In genomic region chrX:154547245-154548027, GRCh38 we compare ENCODE assay signal across 1 cellular context.
A peak's percentile ranks its signal among the peaks of the same experiment; 100 is the strongest.
TF ChIP-seq lines count a peak whose summit lies in the region.

Gene IKBKG (plus strand): TSS chrX:154547620. CDS start chrX:154552003, 4,383 bp downstream.

TF ChIP-seq in HepG2, 621 proteins besides CTCF, POLR2A, EP300 and RAD21 (continued from another document and continues in another):
- TF ChIP-seq, protein P1, sequence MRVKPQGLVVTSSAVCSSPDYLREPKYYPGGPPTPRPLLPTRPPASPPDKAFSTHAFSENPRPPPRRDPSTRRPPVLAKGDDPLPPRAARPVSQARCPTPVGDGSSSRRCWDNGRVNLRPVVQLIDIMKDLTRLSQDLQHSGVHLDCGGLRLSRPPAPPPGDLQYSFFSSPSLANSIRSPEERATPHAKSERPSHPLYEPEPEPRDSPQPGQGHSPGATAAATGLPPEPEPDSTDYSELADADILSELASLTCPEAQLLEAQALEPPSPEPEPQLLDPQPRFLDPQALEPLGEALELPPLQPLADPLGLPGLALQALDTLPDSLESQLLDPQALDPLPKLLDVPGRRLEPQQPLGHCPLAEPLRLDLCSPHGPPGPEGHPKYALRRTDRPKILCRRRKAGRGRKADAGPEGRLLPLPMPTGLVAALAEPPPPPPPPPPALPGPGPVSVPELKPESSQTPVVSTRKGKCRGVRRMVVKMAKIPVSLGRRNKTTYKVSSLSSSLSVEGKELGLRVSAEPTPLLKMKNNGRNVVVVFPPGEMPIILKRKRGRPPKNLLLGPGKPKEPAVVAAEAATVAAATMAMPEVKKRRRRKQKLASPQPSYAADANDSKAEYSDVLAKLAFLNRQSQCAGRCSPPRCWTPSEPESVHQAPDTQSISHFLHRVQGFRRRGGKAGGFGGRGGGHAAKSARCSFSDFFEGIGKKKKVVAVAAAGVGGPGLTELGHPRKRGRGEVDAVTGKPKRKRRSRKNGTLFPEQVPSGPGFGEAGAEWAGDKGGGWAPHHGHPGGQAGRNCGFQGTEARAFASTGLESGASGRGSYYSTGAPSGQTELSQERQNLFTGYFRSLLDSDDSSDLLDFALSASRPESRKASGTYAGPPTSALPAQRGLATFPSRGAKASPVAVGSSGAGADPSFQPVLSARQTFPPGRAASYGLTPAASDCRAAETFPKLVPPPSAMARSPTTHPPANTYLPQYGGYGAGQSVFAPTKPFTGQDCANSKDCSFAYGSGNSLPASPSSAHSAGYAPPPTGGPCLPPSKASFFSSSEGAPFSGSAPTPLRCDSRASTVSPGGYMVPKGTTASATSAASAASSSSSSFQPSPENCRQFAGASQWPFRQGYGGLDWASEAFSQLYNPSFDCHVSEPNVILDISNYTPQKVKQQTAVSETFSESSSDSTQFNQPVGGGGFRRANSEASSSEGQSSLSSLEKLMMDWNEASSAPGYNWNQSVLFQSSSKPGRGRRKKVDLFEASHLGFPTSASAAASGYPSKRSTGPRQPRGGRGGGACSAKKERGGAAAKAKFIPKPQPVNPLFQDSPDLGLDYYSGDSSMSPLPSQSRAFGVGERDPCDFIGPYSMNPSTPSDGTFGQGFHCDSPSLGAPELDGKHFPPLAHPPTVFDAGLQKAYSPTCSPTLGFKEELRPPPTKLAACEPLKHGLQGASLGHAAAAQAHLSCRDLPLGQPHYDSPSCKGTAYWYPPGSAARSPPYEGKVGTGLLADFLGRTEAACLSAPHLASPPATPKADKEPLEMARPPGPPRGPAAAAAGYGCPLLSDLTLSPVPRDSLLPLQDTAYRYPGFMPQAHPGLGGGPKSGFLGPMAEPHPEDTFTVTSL (CRISPR knock-in tag; IDR thresholded peaks at IDR 0.05; ENCODE audit: borderline replicate concordance): no peak
- TF ChIP-seq POGZ (CRISPR knock-in tag; IDR thresholded peaks at IDR 0.05): no peak
- no peak for TF ChIP-seq ZNF629 (CRISPR knock-in tag; conservative IDR thresholded peaks at IDR 0.05)
- no peak for TF ChIP-seq BORCS8-MEF2B (CRISPR knock-in tag; IDR thresholded peaks at IDR 0.05)
- no peak for TF ChIP-seq SMAD3 (CRISPR knock-in tag; IDR thresholded peaks at IDR 0.05)
- TF ChIP-seq SRSF9 (IDR thresholded peaks at IDR 0.05; ENCODE audit: borderline replicate concordance, insufficient read depth, low read depth, low read length, poor library complexity, severe bottlenecking): no peak
- no peak for TF ChIP-seq KAT7 (CRISPR knock-in tag; IDR thresholded peaks at IDR 0.05; ENCODE audit: borderline replicate concordance)
- no peak for TF ChIP-seq ZNF672 (CRISPR knock-in tag; IDR thresholded peaks at IDR 0.05)
- TF ChIP-seq THAP9 (CRISPR knock-in tag; IDR thresholded peaks at IDR 0.05; ENCODE audit: borderline replicate concordance): no peak
- TF ChIP-seq, protein P2, sequence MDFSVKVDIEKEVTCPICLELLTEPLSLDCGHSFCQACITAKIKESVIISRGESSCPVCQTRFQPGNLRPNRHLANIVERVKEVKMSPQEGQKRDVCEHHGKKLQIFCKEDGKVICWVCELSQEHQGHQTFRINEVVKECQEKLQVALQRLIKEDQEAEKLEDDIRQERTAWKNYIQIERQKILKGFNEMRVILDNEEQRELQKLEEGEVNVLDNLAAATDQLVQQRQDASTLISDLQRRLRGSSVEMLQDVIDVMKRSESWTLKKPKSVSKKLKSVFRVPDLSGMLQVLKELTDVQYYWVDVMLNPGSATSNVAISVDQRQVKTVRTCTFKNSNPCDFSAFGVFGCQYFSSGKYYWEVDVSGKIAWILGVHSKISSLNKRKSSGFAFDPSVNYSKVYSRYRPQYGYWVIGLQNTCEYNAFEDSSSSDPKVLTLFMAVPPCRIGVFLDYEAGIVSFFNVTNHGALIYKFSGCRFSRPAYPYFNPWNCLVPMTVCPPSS (IDR thresholded peaks at IDR 0.05): no peak
- TF ChIP-seq CC2D1A (CRISPR knock-in tag; IDR thresholded peaks at IDR 0.05): no peak
- TF ChIP-seq KAT8 (CRISPR knock-in tag; IDR thresholded peaks at IDR 0.05): peak; percentile 87
- no peak for TF ChIP-seq SMARCC2 (IDR thresholded peaks at IDR 0.05)
- TF ChIP-seq ZNF615 (CRISPR knock-in tag; IDR thresholded peaks at IDR 0.05; ENCODE audit: borderline replicate concordance): no peak
- no peak for TF ChIP-seq EZH2 (conservative IDR thresholded peaks at IDR 0.05; ENCODE audit: low read depth, low read length)
- no peak for TF ChIP-seq ZNF607 (CRISPR knock-in tag; IDR thresholded peaks at IDR 0.05; ENCODE audit: borderline replicate concordance)
- TF ChIP-seq POGK (CRISPR knock-in tag; conservative IDR thresholded peaks at IDR 0.05): 0 out of 2 replicates have a peak, but pooled peaks have one; percentile 36
- peak; percentile 7 for TF ChIP-seq XRCC5 (optimal IDR thresholded peaks at IDR 0.05; ENCODE audit: low read length)
- no peak for TF ChIP-seq FOXP1 (IDR thresholded peaks at IDR 0.05)
- no peak for TF ChIP-seq FOXP1 (CRISPR knock-in tag; IDR thresholded peaks at IDR 0.05)
- no peak for TF ChIP-seq TAF1 (CRISPR knock-in tag; IDR thresholded peaks at IDR 0.05)
- TF ChIP-seq MYC (CRISPR knock-in tag; IDR thresholded peaks at IDR 0.05; ENCODE audit: borderline replicate concordance): 0 out of 2 replicates have a peak, but pooled peaks have one; percentile 11
- TF ChIP-seq ZNF660 (CRISPR knock-in tag; IDR thresholded peaks at IDR 0.05; ENCODE audit: borderline replicate concordance, low read depth): no peak
- no peak for TF ChIP-seq ZNF841 (CRISPR knock-in tag; IDR thresholded peaks at IDR 0.05; ENCODE audit: borderline replicate concordance)
- no peak for TF ChIP-seq SP5 (CRISPR knock-in tag; IDR thresholded peaks at IDR 0.05; ENCODE audit: borderline replicate concordance, low read depth)
- 0 out of 2 replicates have a peak, but pooled peaks have one; percentile 44 for TF ChIP-seq HMGXB3 (CRISPR knock-in tag; IDR thresholded peaks at IDR 0.05; ENCODE audit: borderline replicate concordance)
- TF ChIP-seq ZNF331 (CRISPR knock-in tag; IDR thresholded peaks at IDR 0.05): peak; percentile 27; the same call in 1 of the 2 replicates
- TF ChIP-seq ZNF562 (CRISPR knock-in tag; IDR thresholded peaks at IDR 0.05; ENCODE audit: borderline replicate concordance): 0 out of 2 replicates have a peak, but pooled peaks have one; percentile 20
- peak; percentile 77 for TF ChIP-seq SP2 (CRISPR knock-in tag; IDR thresholded peaks at IDR 0.05)
- TF ChIP-seq, protein P3, sequence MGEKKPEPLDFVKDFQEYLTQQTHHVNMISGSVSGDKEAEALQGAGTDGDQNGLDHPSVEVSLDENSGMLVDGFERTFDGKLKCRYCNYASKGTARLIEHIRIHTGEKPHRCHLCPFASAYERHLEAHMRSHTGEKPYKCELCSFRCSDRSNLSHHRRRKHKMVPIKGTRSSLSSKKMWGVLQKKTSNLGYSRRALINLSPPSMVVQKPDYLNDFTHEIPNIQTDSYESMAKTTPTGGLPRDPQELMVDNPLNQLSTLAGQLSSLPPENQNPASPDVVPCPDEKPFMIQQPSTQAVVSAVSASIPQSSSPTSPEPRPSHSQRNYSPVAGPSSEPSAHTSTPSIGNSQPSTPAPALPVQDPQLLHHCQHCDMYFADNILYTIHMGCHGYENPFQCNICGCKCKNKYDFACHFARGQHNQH (CRISPR knock-in tag; IDR thresholded peaks at IDR 0.05): peak; percentile 44; the same call in 1 of the 2 replicates
- no peak for TF ChIP-seq XBP1 (CRISPR knock-in tag; IDR thresholded peaks at IDR 0.05)
- TF ChIP-seq TCF12 (IDR thresholded peaks at IDR 0.05): no peak
- TF ChIP-seq TCF12 (CRISPR knock-in tag; IDR thresholded peaks at IDR 0.05): no peak
- no peak for TF ChIP-seq GLI4 (CRISPR knock-in tag; IDR thresholded peaks at IDR 0.05; ENCODE audit: borderline replicate concordance)
- no peak for TF ChIP-seq PRDM10 (CRISPR knock-in tag; IDR thresholded peaks at IDR 0.05; ENCODE audit: low read depth)
- no peak for TF ChIP-seq CEBPB (IDR thresholded peaks at IDR 0.05; ENCODE audit: borderline replicate concordance, low read depth, low read length)
